10 cellular contexts compared by ENCODE assay signal in genomic region chr13:50230365-50230978, GRCh38.
DNase-seq lines count a peak whose midpoint lies in the region; ATAC-seq and TF ChIP-seq lines count a peak whose summit lies in the region.
"Had no signal": no experiment of that assay in that cellular context is flagged by ENCODE, and none has a peak within 500 bp of the region (broad histone marks: within the 10 kb centered on the region; RNA-seq: fewer than 3 reads in every experiment).

No MANE protein-coding gene starts in this region.

- WGBS in mammary epithelial cell (ENCODE audit: low coverage, missing lambda C conversion rate) = 71% methylated on average over 3 of the region's 3 CpGs

- peak overlapping the region; percentile 25 for H3K4me3 Mint-ChIP-seq in natural killer cell treated with Interleukin-12 subunit alpha and Interleukin-12 subunit beta and Interleukin-15 and Interleukin-18, amount 100 ng/mL, for 72 hours
- no peak overlapping the region for H3K4me3 Mint-ChIP-seq in WTC11
- H3K4me3 Mint-ChIP-seq in activated CD8-positive, alpha-beta memory T cell treated with anti-CD3 and anti-CD28 coated beads, Interleukin-2, amount 10 ng/mL, durations not matched to agents 7 days and 5 days = no peak overlapping the region

- peaks cover 8% of the 10 kb centered on the region for H3K36me3 Mint-ChIP-seq in natural killer cell treated with Interleukin-12 subunit alpha and Interleukin-12 subunit beta and Interleukin-15 and Interleukin-18, amount 100 ng/mL, for 72 hours
- peaks cover 10% of the 10 kb centered on the region for H3K36me3 Mint-ChIP-seq in WTC11
- H3K36me3 Mint-ChIP-seq in activated CD8-positive, alpha-beta memory T cell treated with anti-CD3 and anti-CD28 coated beads, Interleukin-2, amount 10 ng/mL, durations not matched to agents 7 days and 5 days = peaks cover 19% of the 10 kb centered on the region

- H3K4me2 ChIP-seq in Loucy (ENCODE audit: low read depth, low read length, poor library complexity, severe bottlenecking) = peak overlapping the region; percentile 46
- peak overlapping the region; percentile 23 for H3K4me2 ChIP-seq in mammary epithelial cell (ENCODE audit: insufficient read depth, low read depth, low read length)

- dilution Hi-C loops in mammary epithelial cell (cut with HindIII; ENCODE audit: low sequenced_read_pairs) = no loop called here

- H4K20me1 ChIP-seq in Loucy (ENCODE audit: insufficient read depth, low read length, poor library complexity, severe bottlenecking) (peaks cover 14% of the 10 kb centered on the region), mammary epithelial cell (ENCODE audit: insufficient read depth, low read length) (no peaks in the 10 kb centered on the region)

- no TSS peak for BruUV-seq in mammary epithelial cell (replicated peaks; lab: Mats Ljungman, UMichigan)

- H3K79me2 ChIP-seq in Loucy (ENCODE audit: insufficient read depth, low read length) (peaks cover 78% of the 10 kb centered on the region), mammary epithelial cell (ENCODE audit: insufficient read depth, low read length) (no peaks in the 10 kb centered on the region)

- in situ Hi-C loops in mammary epithelial cell (cut with MboI; ENCODE audit: low sequenced_read_pairs in 2 of 2) = no loop called here

- H3K27me3 ChIP-seq in Loucy (ENCODE audit: insufficient read depth, low read length, poor library complexity, severe bottlenecking) (no peaks in the 10 kb centered on the region), mammary epithelial cell (ENCODE audit: insufficient read depth, low read length) (no peaks in the 10 kb centered on the region)

- peak overlapping the region; percentile 48 to 89 for H3K27ac Mint-ChIP-seq in natural killer cell treated with Interleukin-12 subunit alpha and Interleukin-12 subunit beta and Interleukin-15 and Interleukin-18, amount 100 ng/mL, for 72 hours
- H3K27ac Mint-ChIP-seq in WTC11 = no peak overlapping the region
- no peak overlapping the region for H3K27ac Mint-ChIP-seq in activated CD8-positive, alpha-beta memory T cell treated with anti-CD3 and anti-CD28 coated beads, Interleukin-2, amount 10 ng/mL, durations not matched to agents 7 days and 5 days

- DNase-seq in EH (ENCODE audit: low read depth) = peak; percentile 53
- peak; percentile 75 for DNase-seq in mammary epithelial cell
- DNase-seq in natural killer cell treated with Interleukin-12 subunit alpha and Interleukin-12 subunit beta and Interleukin-15 and Interleukin-18, amount 100 ng/mL, for 72 hours (ENCODE audit: low spot score) = no peak
- no peak for DNase-seq in WTC11 (ENCODE audit: low spot score)
- DNase-seq in stimulated activated CD4-positive, alpha-beta T cell treated with anti-CD3 and anti-CD28 coated beads, Interleukin-2, amount 100 ng/mL, for 48 hours = no peak
- DNase-seq in activated CD8-positive, alpha-beta memory T cell treated with anti-CD3 and anti-CD28 coated beads, Interleukin-2, amount 10 ng/mL, durations not matched to agents 7 days and 5 days = no peak
- DNase-seq: cerebellar nuclear complex, NCI-H2171 had no signal

- no peak overlapping the region for H3K27ac ChIP-seq in mammary epithelial cell (ENCODE audit: insufficient read depth, low read depth, low read length)

- H3K4me3 ChIP-seq in Loucy (ENCODE audit: low read length, poor library complexity, severe bottlenecking) = no peak overlapping the region
- no peak overlapping the region for H3K4me3 ChIP-seq in mammary epithelial cell (replicated peaks in 1 of 3; ENCODE audit: insufficient read depth in 1 of 3, low read depth in 2 of 3, low read length in 3 of 3)

- H3K4me1 Mint-ChIP-seq in natural killer cell treated with Interleukin-12 subunit alpha and Interleukin-12 subunit beta and Interleukin-15 and Interleukin-18, amount 100 ng/mL, for 72 hours (ENCODE audit: low read depth in 2 of 2) = peaks cover 62 to 77% of the 10 kb centered on the region in 2 donors
- H3K4me1 Mint-ChIP-seq in WTC11 = peaks cover 33% of the 10 kb centered on the region
- H3K4me1 Mint-ChIP-seq in activated CD8-positive, alpha-beta memory T cell treated with anti-CD3 and anti-CD28 coated beads, Interleukin-2, amount 10 ng/mL, durations not matched to agents 7 days and 5 days = peaks cover 38% of the 10 kb centered on the region

- H3K9ac ChIP-seq in Loucy (ENCODE audit: low read depth, low read length, poor library complexity, severe bottlenecking) (no peak overlapping the region), mammary epithelial cell (ENCODE audit: insufficient read depth, low read length) (no peak overlapping the region)

- H3K36me3 ChIP-seq in Loucy (ENCODE audit: insufficient read depth, low read length) = peaks cover 3% of the 10 kb centered on the region
- no peaks in the 10 kb centered on the region for H3K36me3 ChIP-seq in mammary epithelial cell (ENCODE audit: insufficient read depth, low read length)

- CTCF ChIA-PET in mammary epithelial cell (lab: Charles Lee; ENCODE audit: low non-redundant PET) (no interaction called here), WTC11 (lab: Charles Lee) (no interaction called here)
- CTCF ChIA-PET in activated CD8-positive, alpha-beta memory T cell treated with anti-CD3 and anti-CD28 coated beads, Interleukin-2, amount 10 ng/mL, durations not matched to agents 7 days and 5 days (lab: Charles Lee) = interaction anchor here (0.7 kb wide), 1 partner anchor 152 kb away, joined by 3 read pairs; no protein-coding TSS in a partner anchor

- peak; percentile 71 to 89 for ATAC-seq in natural killer cell treated with Interleukin-12 subunit alpha and Interleukin-12 subunit beta and Interleukin-15 and Interleukin-18, amount 100 ng/mL, for 72 hours
- ATAC-seq in WTC11 (no peak), HG03571 (IDR thresholded peaks at IDR 0.05; ENCODE audit: unreplicated experiment) (no peak)
- no peak for ATAC-seq in activated CD8-positive, alpha-beta memory T cell treated with anti-CD3 and anti-CD28 coated beads, Interleukin-2, amount 10 ng/mL, durations not matched to agents 7 days and 5 days

- POLR2A ChIA-PET in WTC11 (lab: Charles Lee) = no interaction called here

- intact Hi-C loops in mammary epithelial cell (cut with micrococcal nuclease) = no loop called here

- no peaks in the 10 kb centered on the region for H3K27me3 Mint-ChIP-seq in natural killer cell treated with Interleukin-12 subunit alpha and Interleukin-12 subunit beta and Interleukin-15 and Interleukin-18, amount 100 ng/mL, for 72 hours
- no peaks in the 10 kb centered on the region for H3K27me3 Mint-ChIP-seq in WTC11 (ENCODE audit: low read depth)
- H3K27me3 Mint-ChIP-seq in activated CD8-positive, alpha-beta memory T cell treated with anti-CD3 and anti-CD28 coated beads, Interleukin-2, amount 10 ng/mL, durations not matched to agents 7 days and 5 days = peaks cover 89% of the 10 kb centered on the region

- H3K9me3 ChIP-seq in Loucy (ENCODE audit: insufficient read depth, low read depth, low read length) (peaks cover 11% of the 10 kb centered on the region; the same call in 1 of the 2 replicates), mammary epithelial cell (replicated peaks; ENCODE audit: insufficient read depth, low read length) (peaks cover 5% of the 10 kb centered on the region)

- H2AFZ ChIP-seq in Loucy (ENCODE audit: low read length) (no peak overlapping the region), mammary epithelial cell (ENCODE audit: low read depth, low read length) (no peak overlapping the region)

- H3K9me3 Mint-ChIP-seq in natural killer cell treated with Interleukin-12 subunit alpha and Interleukin-12 subunit beta and Interleukin-15 and Interleukin-18, amount 100 ng/mL, for 72 hours = peaks cover 6% of the 10 kb centered on the region
- H3K9me3 Mint-ChIP-seq in WTC11 = peaks cover 10% of the 10 kb centered on the region
- H3K9me3 Mint-ChIP-seq in activated CD8-positive, alpha-beta memory T cell treated with anti-CD3 and anti-CD28 coated beads, Interleukin-2, amount 10 ng/mL, durations not matched to agents 7 days and 5 days (ENCODE audit: low read depth) = peaks cover 6% of the 10 kb centered on the region

- no peaks in the 10 kb centered on the region for H3F3A ChIP-seq in Loucy (ENCODE audit: low read depth)

- peaks cover 41% of the 10 kb centered on the region for H3K4me1 ChIP-seq in Loucy (ENCODE audit: insufficient read depth, low read length, poor library complexity, severe bottlenecking)
- peaks cover 4% of the 10 kb centered on the region for H3K4me1 ChIP-seq in mammary epithelial cell (ENCODE audit: insufficient read depth, low read length)

- TF ChIP-seq CTCF in Loucy (conservative IDR thresholded peaks at IDR 0.05; ENCODE audit: low read length) (no peak), mammary epithelial cell (conservative IDR thresholded peaks at IDR 0.05 in 1 of 2, IDR thresholded peaks at IDR 0.05 in 1 of 2; ENCODE audit: extremely low read depth in 1 of 2, insufficient read depth in 1 of 2, low read depth in 1 of 2, low read length in 2 of 2) (no peak), WTC11 (IDR thresholded peaks at IDR 0.05) (no peak)

- H3K9me2 ChIP-seq in Loucy (replicated peaks; ENCODE audit: low read depth, low read length) = no peaks in the 10 kb centered on the region

TF ChIP-seq in WTC11, 78 proteins besides CTCF, POLR2A, EP300 and RAD21 (continues in another document):
- TF ChIP-seq GRHL2 (CRISPR knock-in tag; IDR thresholded peaks at IDR 0.05; ENCODE audit: insufficient replicate concordance, severe bottlenecking) = no peak
- no peak for TF ChIP-seq TEAD4 (CRISPR knock-in tag; IDR thresholded peaks at IDR 0.05)
- TF ChIP-seq NR2C2 (CRISPR knock-in tag; IDR thresholded peaks at IDR 0.05) = no peak
- no peak for TF ChIP-seq EMX1 (CRISPR knock-in tag; IDR thresholded peaks at IDR 0.05)
- TF ChIP-seq MXD4 (CRISPR knock-in tag; IDR thresholded peaks at IDR 0.05; ENCODE audit: borderline replicate concordance) = no peak
- no peak for TF ChIP-seq ZBTB43 (CRISPR knock-in tag; IDR thresholded peaks at IDR 0.05)
- TF ChIP-seq ATF1 (CRISPR knock-in tag; IDR thresholded peaks at IDR 0.05) = no peak

Comparison
In these comparisons a context has a peak if more than half of its experiments do, and no peak if none do; other contexts are left out.
1. DNase-seq: peak in EH (single experiment) and mammary epithelial cell (single experiment); none in natural killer cell treated with Interleukin-12 subunit alpha and Interleukin-12 subunit beta and Interleukin-15 and Interleukin-18, amount 100 ng/mL, for 72 hours (single experiment), WTC11 (single experiment), stimulated activated CD4-positive, alpha-beta T cell treated with anti-CD3 and anti-CD28 coated beads, Interleukin-2, amount 100 ng/mL, for 48 hours (0 of 2) and activated CD8-positive, alpha-beta memory T cell treated with anti-CD3 and anti-CD28 coated beads, Interleukin-2, amount 10 ng/mL, durations not matched to agents 7 days and 5 days (single experiment).
2. ATAC-seq: peak in natural killer cell treated with Interleukin-12 subunit alpha and Interleukin-12 subunit beta and Interleukin-15 and Interleukin-18, amount 100 ng/mL, for 72 hours (2 of 2); none in WTC11 (single experiment), HG03571 (single experiment) and activated CD8-positive, alpha-beta memory T cell treated with anti-CD3 and anti-CD28 coated beads, Interleukin-2, amount 10 ng/mL, durations not matched to agents 7 days and 5 days (single experiment).
3. H3K27ac Mint-ChIP-seq: peak in natural killer cell treated with Interleukin-12 subunit alpha and Interleukin-12 subunit beta and Interleukin-15 and Interleukin-18, amount 100 ng/mL, for 72 hours (2 of 2); none in WTC11 (single experiment) and activated CD8-positive, alpha-beta memory T cell treated with anti-CD3 and anti-CD28 coated beads, Interleukin-2, amount 10 ng/mL, durations not matched to agents 7 days and 5 days (single experiment).